ENCODE assay signal across 10 cellular contexts in genomic region chr1:67626495-67627235, GRCh38. TPM values are rescaled to one million over a fixed set of nuclear protein-coding genes. Genes with fewer than 3 reads are reported as not detected.
DNase-seq lines count a peak whose midpoint lies in the region; ATAC-seq and TF ChIP-seq lines count a peak whose summit lies in the region.
"Had no signal": no experiment of that assay in that cellular context is flagged by ENCODE, and none has a peak within 500 bp of the region (broad histone marks: within the 10 kb centered on the region; RNA-seq: fewer than 3 reads in every experiment).

No MANE protein-coding gene starts in this region.

- no peak for TF ChIP-seq EP300 in stomach (IDR thresholded peaks at IDR 0.05)

- H3K36me3 ChIP-seq in stomach, result no peaks in the 10 kb centered on the region
- H3K36me3 ChIP-seq: spleen had no signal

- peak; percentile 42 for DNase-seq in HT-29 (ENCODE audit: low spot score)
- DNase-seq in amniotic epithelial cell (ENCODE audit: low read depth), result peak; percentile 71
- DNase-seq in foreskin keratinocyte, result peak; percentile 99
- no peak for DNase-seq in stomach
- DNase-seq in ureter (ENCODE audit: low spot score), result no peak
- DNase-seq: NCI-H2081 treated with DMSO at 0.1 percent for 48 hours, OCI-M1, spleen had no signal

- H3K27me3 ChIP-seq in foreskin keratinocyte (no peaks in the 10 kb centered on the region), stomach (no peaks in the 10 kb centered on the region)
- H3K27me3 ChIP-seq: spleen had no signal

- ATAC-seq in foreskin keratinocyte, result peak; percentile 97
- no peak for ATAC-seq in GM18502 (IDR thresholded peaks at IDR 0.05; ENCODE audit: poor library complexity, unreplicated experiment)
- ATAC-seq in HG03520 (IDR thresholded peaks at IDR 0.05; ENCODE audit: unreplicated experiment), result no peak

- intact Hi-C loops in stomach (cut with DNase I; ENCODE audit: low total_unique reads), result no loop called here

- H3K27ac ChIP-seq in foreskin keratinocyte (peak overlapping the region; percentile 99), stomach (peak overlapping the region in 3 of 5 donors; percentile 7 to 33 (median 24))
- H3K27ac ChIP-seq: spleen had no signal

- H3K4me1 ChIP-seq in foreskin keratinocyte (peaks cover 35% of the 10 kb centered on the region), stomach (peaks cover 0 to 9% (median 6%) of the 10 kb centered on the region in 4 donors)

- no peak overlapping the region for H3K4me3 ChIP-seq in stomach
- H3K4me3 ChIP-seq: spleen had no signal

- 67 to 75% (median 72%) methylated on average over 3 of the region's 3 CpGs for WGBS in stomach, 5 donors

- TF ChIP-seq CTCF in foreskin keratinocyte (conservative IDR thresholded peaks at IDR 0.05), result no peak
- TF ChIP-seq CTCF in stomach (IDR thresholded peaks at IDR 0.05), result no peak

- no peaks in the 10 kb centered on the region for H3K9me3 ChIP-seq in stomach
- H3K9me3 ChIP-seq: spleen had no signal

- TF ChIP-seq POLR2A in stomach (IDR thresholded peaks at IDR 0.05), result no peak

RNA-seq across cellular contexts. Expression of gene GADD45A, which starts 58.3 kb away (rescaled TPM):
- 121 and 129 TPM in 2 replicates for total RNA-seq in HT-29 (2014; rRNA removed; shearing (Covaris generic))
- total RNA-seq in foreskin keratinocyte, result 99.9 and 107 TPM in 2 replicates
- polyA plus RNA-seq in foreskin keratinocyte, result 115 and 131 TPM in 2 replicates
- total RNA-seq in stomach, result 10 to 100 TPM in 4 of 5 donors, 1 to 10 TPM in 1; 4.7 to 63.8 (median 37.5) TPM
- 10 to 100 TPM; 31.6 to 84.8 (median 39.4) TPM for polyA plus RNA-seq in stomach
- total RNA-seq in ureter, result 50.8 TPM

Comparison
In these comparisons a context has a peak if more than half of its experiments do, and no peak if none do; other contexts are left out.
1. DNase-seq: peak in HT-29 (single experiment), amniotic epithelial cell (single experiment) and foreskin keratinocyte (2 of 2); none in stomach (single experiment) and ureter (single experiment).